Comparison of ENCODE assay signal across 9 cellular contexts in genomic region chr6:118263929-118264486, GRCh38.
A peak's percentile ranks its signal among the peaks of the same experiment; 100 is the strongest.
DNase-seq lines count a peak whose midpoint lies in the region; ATAC-seq, FAIRE-seq and TF ChIP-seq lines count a peak whose summit lies in the region.
"Had no signal": no experiment of that assay in that cellular context is flagged by ENCODE, and none has a peak within 500 bp of the region (broad histone marks: within the 10 kb centered on the region; RNA-seq: fewer than 3 reads in every experiment).

No MANE protein-coding gene starts in this region.

- H3K4me3 ChIP-seq in bronchial epithelial cell (ENCODE audit: low read depth, low read length): no peak overlapping the region
- H3K4me3 ChIP-seq in neural cell (ENCODE audit: low read length): no peak overlapping the region

- no peaks in the 10 kb centered on the region for H3K36me3 Mint-ChIP-seq in activated T-helper 2 cell treated with anti-CD3 and anti-CD28 coated beads, Interferon-gamma antibody, Interleukin-2, Interleukin-4, amounts not matched to agents 10 μg/mL and 5 μg/mL and 100 μg/mL, durations not matched to agents 14 hours and 24 hours and 36 hours (ENCODE audit: low read depth)

- no peaks in the 10 kb centered on the region for H3F3A ChIP-seq in neural cell (ENCODE audit: insufficient read depth, low read length, poor library complexity, severe bottlenecking)

- intact Hi-C loops in activated T-helper 2 cell treated with anti-CD3 and anti-CD28 coated beads, Interferon-gamma antibody, Interleukin-2, Interleukin-4, amounts not matched to agents 10 μg/mL and 5 μg/mL and 100 μg/mL, durations not matched to agents 14 hours and 24 hours and 36 hours (cut with micrococcal nuclease): no loop called here

- no peak overlapping the region for H3K4me2 ChIP-seq in neural cell (ENCODE audit: low read length)

- DNase-seq in bronchial epithelial cell (ENCODE audit: low read depth) (peak; percentile 9), DMS153 (lab: John Stamatoyannopoulos, UW) (no peak)
- no peak for DNase-seq in activated CD4-positive, alpha-beta T cell treated with anti-CD3 and anti-CD28 coated beads for 1 hour
- no peak for DNase-seq in activated T-helper 2 cell treated with anti-CD3 and anti-CD28 coated beads, Interferon-gamma antibody, Interleukin-2, Interleukin-4, amounts not matched to agents 10 μg/mL and 5 μg/mL and 100 μg/mL, durations not matched to agents 14 hours and 24 hours and 36 hours (ENCODE audit: low spot score)

- no peaks in the 10 kb centered on the region for H4K20me1 ChIP-seq in neural cell (ENCODE audit: insufficient read depth)

- H3K4me3 Mint-ChIP-seq in activated T-helper 2 cell treated with anti-CD3 and anti-CD28 coated beads, Interferon-gamma antibody, Interleukin-2, Interleukin-4, amounts not matched to agents 10 μg/mL and 5 μg/mL and 100 μg/mL, durations not matched to agents 14 hours and 24 hours and 36 hours (ENCODE audit: low read depth): no peak overlapping the region
- H3K4me3 Mint-ChIP-seq: dendritic cell treated with granulocyte-macrophage colony-stimulating factor and Interleukin-4, amounts not matched to agents 40 ng/mL and 50 ng/mL, for 4 days had no signal

- H3K79me2 ChIP-seq in neural cell (replicated peaks; ENCODE audit: insufficient read depth, low read length): no peaks in the 10 kb centered on the region

- ATAC-seq in GM18511 (IDR thresholded peaks at IDR 0.05; ENCODE audit: unreplicated experiment) (peak; percentile 69), HG03378 (IDR thresholded peaks at IDR 0.05; ENCODE audit: unreplicated experiment) (no peak)

- no peak overlapping the region for H2AFZ ChIP-seq in neural cell (ENCODE audit: low read depth, low read length)

- H3K27me3 Mint-ChIP-seq in activated T-helper 2 cell treated with anti-CD3 and anti-CD28 coated beads, Interferon-gamma antibody, Interleukin-2, Interleukin-4, amounts not matched to agents 10 μg/mL and 5 μg/mL and 100 μg/mL, durations not matched to agents 14 hours and 24 hours and 36 hours (ENCODE audit: low read depth): peaks cover 4% of the 10 kb centered on the region
- H3K27me3 Mint-ChIP-seq: dendritic cell treated with granulocyte-macrophage colony-stimulating factor and Interleukin-4, amounts not matched to agents 40 ng/mL and 50 ng/mL, for 4 days had no signal

- FAIRE-seq in bronchial epithelial cell (lab: Jason Lieb, UNC): no peak

- peak; percentile 67 for TF ChIP-seq RAD21 in neural cell (conservative IDR thresholded peaks at IDR 0.05)

- H3K9me3 ChIP-seq in neural cell (ENCODE audit: low read length): peaks cover 4% of the 10 kb centered on the region

- no peak for TF ChIP-seq EP300 in neural cell (conservative IDR thresholded peaks at IDR 0.05; ENCODE audit: poor library complexity, severe bottlenecking)

- H3K27me3 ChIP-seq in bronchial epithelial cell (ENCODE audit: control insufficient read depth, insufficient read depth, low read length) (no peaks in the 10 kb centered on the region), neural cell (ENCODE audit: insufficient read depth, low read depth, low read length) (no peaks in the 10 kb centered on the region)

- no peak overlapping the region for H3K9ac ChIP-seq in neural cell (ENCODE audit: low read length)

- no peak overlapping the region for H3K27ac ChIP-seq in neural cell (ENCODE audit: low read length)

- no peak overlapping the region for H3K27ac Mint-ChIP-seq in activated T-helper 2 cell treated with anti-CD3 and anti-CD28 coated beads, Interferon-gamma antibody, Interleukin-2, Interleukin-4, amounts not matched to agents 10 μg/mL and 5 μg/mL and 100 μg/mL, durations not matched to agents 14 hours and 24 hours and 36 hours
- H3K27ac Mint-ChIP-seq: dendritic cell treated with granulocyte-macrophage colony-stimulating factor and Interleukin-4, amounts not matched to agents 40 ng/mL and 50 ng/mL, for 4 days had no signal

- TF ChIP-seq CTCF in LNCAP (IDR thresholded peaks at IDR 0.05) (peak; percentile 62), bronchial epithelial cell (IDR thresholded peaks at IDR 0.05; ENCODE audit: insufficient read depth, low read length, severe bottlenecking) (peak; percentile 5), neural cell (IDR thresholded peaks at IDR 0.05; ENCODE audit: poor library complexity, severe bottlenecking) (peak; percentile 60)

- no peaks in the 10 kb centered on the region for H3K9me2 ChIP-seq in neural cell (ENCODE audit: insufficient read depth, low read length)

- no peaks in the 10 kb centered on the region for H3K4me1 Mint-ChIP-seq in activated T-helper 2 cell treated with anti-CD3 and anti-CD28 coated beads, Interferon-gamma antibody, Interleukin-2, Interleukin-4, amounts not matched to agents 10 μg/mL and 5 μg/mL and 100 μg/mL, durations not matched to agents 14 hours and 24 hours and 36 hours (ENCODE audit: low read depth)

- H3K36me3 ChIP-seq in bronchial epithelial cell (ENCODE audit: control insufficient read depth, insufficient read depth, low read length) (no peaks in the 10 kb centered on the region), neural cell (ENCODE audit: insufficient read depth, low read length) (no peaks in the 10 kb centered on the region)

- peaks cover 5% of the 10 kb centered on the region for H3K9me3 Mint-ChIP-seq in activated T-helper 2 cell treated with anti-CD3 and anti-CD28 coated beads, Interferon-gamma antibody, Interleukin-2, Interleukin-4, amounts not matched to agents 10 μg/mL and 5 μg/mL and 100 μg/mL, durations not matched to agents 14 hours and 24 hours and 36 hours

TF ChIP-seq in neural cell, 6 proteins besides CTCF, POLR2A, EP300 and RAD21:
- TF ChIP-seq SMC3 (conservative IDR thresholded peaks at IDR 0.05; ENCODE audit: poor library complexity) (peak; percentile 63), MXI1 (conservative IDR thresholded peaks at IDR 0.05; ENCODE audit: poor library complexity, severe bottlenecking) (no peak)

Comparison
In these comparisons a context has a peak if more than half of its experiments do, and no peak if none do; other contexts are left out.
1. CTCF ChIP-seq: peak in every context shown above with its lines; median percentile 62 in LNCAP; 60 in neural cell; 5 in bronchial epithelial cell.